8 cellular contexts compared by ENCODE assay signal in genomic region chr22:20508067-20508755, GRCh38. TPM values are rescaled to one million over a fixed set of nuclear protein-coding genes. Genes with fewer than 3 reads are reported as not detected.
A peak's percentile ranks its signal among the peaks of the same experiment; 100 is the strongest.
DNase-seq lines count a peak whose midpoint lies in the region; TF ChIP-seq lines count a peak whose summit lies in the region.
"Not testable (repeated sequence)": the region's sequence is repeated elsewhere in the genome, so short reads cannot be mapped to it uniquely, and the experiment has no call there.

No MANE protein-coding gene starts in this region.

- not testable (repeated sequence) for H3K9me3 ChIP-seq in endocrine pancreas (ENCODE audit: control insufficient read depth, low read length); iPS-20b (ENCODE audit: insufficient read depth, low read depth, low read length); stomach smooth muscle (ENCODE audit: control insufficient read depth in 2 of 2, low read length in 2 of 2)

- H3K9ac ChIP-seq in endocrine pancreas (ENCODE audit: control insufficient read depth, insufficient read depth, low read length) (peak overlapping the region; percentile 87), iPS-20b (ENCODE audit: low read depth, low read length) (peak overlapping the region; percentile 88), stomach smooth muscle (ENCODE audit: low read length in 2 of 2) (peak overlapping the region; percentile 96 to 97)

- DNase-seq in HFFc6; activated naive CD8-positive, alpha-beta T cell treated with anti-CD3 and anti-CD28 coated beads for 36 hours: not testable (repeated sequence)
- peak; percentile 39 for DNase-seq in SIG-M5 treated with dmso at 0.1 percent for 504 hours (lab: John Stamatoyannopoulos, UW; ENCODE audit: unreplicated experiment)

- H3K4me3 ChIP-seq in endocrine pancreas (ENCODE audit: control insufficient read depth, insufficient read depth, low read length) (peak overlapping the region; percentile 56), iPS-20b (ENCODE audit: low read length) (peak overlapping the region; percentile 94), stomach smooth muscle (ENCODE audit: low read length in 2 of 2) (peak overlapping the region; percentile 89 to 91)

- not testable (repeated sequence) for H3K27me3 ChIP-seq in endocrine pancreas (ENCODE audit: control insufficient read depth, insufficient read depth, low read length); iPS-20b (ENCODE audit: insufficient read depth, low read length); stomach smooth muscle (ENCODE audit: control insufficient read depth in 1 of 2, insufficient read depth in 2 of 2, low read length in 2 of 2)

- H3K36me3 ChIP-seq in endocrine pancreas (ENCODE audit: control insufficient read depth, insufficient read depth, low read length); iPS-20b (ENCODE audit: insufficient read depth, low read depth, low read length); stomach smooth muscle (ENCODE audit: control insufficient read depth in 2 of 2, insufficient read depth in 2 of 2, low read length in 2 of 2): not testable (repeated sequence)

- not testable (repeated sequence) for H3K4me1 ChIP-seq in endocrine pancreas (ENCODE audit: control insufficient read depth, insufficient read depth, low read length)
- H3K4me1 ChIP-seq in iPS-20b (ENCODE audit: insufficient read depth, low read length): peaks cover 21% of the 10 kb centered on the region
- peaks cover 29% of the 10 kb centered on the region for H3K4me1 ChIP-seq in stomach smooth muscle (ENCODE audit: control insufficient read depth, insufficient read depth, low read length)

- H3K9me3 Mint-ChIP-seq in HFFc6; activated naive CD8-positive, alpha-beta T cell treated with anti-CD3 and anti-CD28 coated beads for 36 hours; nephron: not testable (repeated sequence)

- H3K36me3 Mint-ChIP-seq in HFFc6 (ENCODE audit: low read depth): peaks cover 33% of the 10 kb centered on the region
- peaks cover 31% of the 10 kb centered on the region for H3K36me3 Mint-ChIP-seq in activated naive CD8-positive, alpha-beta T cell treated with anti-CD3 and anti-CD28 coated beads for 36 hours
- H3K36me3 Mint-ChIP-seq in nephron (ENCODE audit: low read depth): not testable (repeated sequence)

- H3K27ac Mint-ChIP-seq in HFFc6: peak overlapping the region; percentile 97
- H3K27ac Mint-ChIP-seq in activated naive CD8-positive, alpha-beta T cell treated with anti-CD3 and anti-CD28 coated beads for 36 hours: peak overlapping the region; percentile 96
- peak overlapping the region; percentile 93 to 98 (median 96) for H3K27ac Mint-ChIP-seq in nephron

- H3K27ac ChIP-seq in C4-2B: peak overlapping the region; percentile 85
- not testable (repeated sequence) for H3K27ac ChIP-seq in iPS-20b (ENCODE audit: low read length)
- H3K27ac ChIP-seq in stomach smooth muscle (ENCODE audit: low read length): peak overlapping the region; percentile 93

- H3K27me3 Mint-ChIP-seq in HFFc6 (ENCODE audit: insufficient read depth); activated naive CD8-positive, alpha-beta T cell treated with anti-CD3 and anti-CD28 coated beads for 36 hours; nephron (ENCODE audit: low read depth): not testable (repeated sequence)

- H3K4me1 Mint-ChIP-seq in HFFc6 (ENCODE audit: low read depth): peaks cover 59% of the 10 kb centered on the region
- H3K4me1 Mint-ChIP-seq in activated naive CD8-positive, alpha-beta T cell treated with anti-CD3 and anti-CD28 coated beads for 36 hours: peaks cover 49% of the 10 kb centered on the region
- H3K4me1 Mint-ChIP-seq in nephron: peaks cover 56% of the 10 kb centered on the region

- not testable (repeated sequence) for TF ChIP-seq CTCF in C4-2B (conservative IDR thresholded peaks at IDR 0.05); HFFc6 (IDR thresholded peaks at IDR 0.05); nephron (IDR thresholded peaks at IDR 0.05; ENCODE audit: unreplicated experiment in 3 of 3)

- peak overlapping the region; percentile 95 for H3K4me3 Mint-ChIP-seq in HFFc6
- H3K4me3 Mint-ChIP-seq in activated naive CD8-positive, alpha-beta T cell treated with anti-CD3 and anti-CD28 coated beads for 36 hours: peak overlapping the region; percentile 97
- peak overlapping the region; percentile 90 to 98 (median 96) for H3K4me3 Mint-ChIP-seq in nephron

RNA-seq across cellular contexts. Expression of gene MED15, which starts 0.8 kb away (rescaled TPM):
- 100 to 1,000 TPM; 128 to 148 (median 136) TPM for total RNA-seq in HFFc6 (2021; fragmentation: NEBNext Ultra II Directional; extraction: Animal tissue kit (Norgen Biotek cat#: 25700))
- total RNA-seq in activated naive CD8-positive, alpha-beta T cell treated with anti-CD3 and anti-CD28 coated beads for 36 hours: 10 to 100 TPM; 91.1 to 91.8 TPM

RNA-seq across cellular contexts. Expression of gene KLHL22, which starts 12.6 kb away (rescaled TPM):
- total RNA-seq in HFFc6 (2021; fragmentation: NEBNext Ultra II Directional; extraction: Animal tissue kit (Norgen Biotek cat#: 25700)): 10 to 100 TPM; 19.2 to 25.5 (median 21.6) TPM
- 10 to 100 TPM; 11.2 to 12.3 TPM for total RNA-seq in activated naive CD8-positive, alpha-beta T cell treated with anti-CD3 and anti-CD28 coated beads for 36 hours
